18 cellular contexts compared by ENCODE assay signal in the genomic region with DNA sequence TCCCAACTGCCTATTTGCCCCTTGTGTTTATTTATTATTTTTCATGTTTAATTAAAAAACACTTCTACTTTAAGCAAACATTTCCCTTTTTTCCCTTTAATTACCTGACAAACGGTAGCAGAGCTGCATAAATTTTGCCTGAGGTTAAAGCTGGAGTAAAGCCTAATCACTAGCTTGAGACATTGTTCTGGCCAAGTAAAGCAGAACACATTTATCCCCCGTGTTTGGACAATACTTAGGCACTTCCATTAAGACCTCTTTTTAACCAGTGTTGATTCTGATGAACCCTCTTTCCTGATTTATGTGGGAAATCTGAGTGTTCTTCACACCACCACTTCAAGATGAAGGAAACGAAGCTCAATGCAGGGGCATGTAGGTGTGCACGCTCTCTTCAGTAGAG. TPM values are rescaled to one million over a fixed set of nuclear protein-coding genes. Genes with fewer than 3 reads are reported as not detected.
"Had no signal": no experiment of that assay in that cellular context is flagged by ENCODE, and none has a peak within 500 bp of the region (broad histone marks: within the 10 kb centered on the region; RNA-seq: fewer than 3 reads in every experiment).

No MANE protein-coding gene starts in this region.

- H3K27ac Mint-ChIP-seq: activated CD4-positive, alpha-beta T cell treated with anti-CD3 and anti-CD28 coated beads, Interleukin-2, amount 10 ng/mL, durations not matched to agents 24 days and 14 days; activated CD8-positive, alpha-beta T cell treated with anti-CD3 and anti-CD28 coated beads, Interleukin-2, amount 10 ng/mL, durations not matched to agents 7 days and 5 days; activated naive CD4-positive, alpha-beta T cell treated with anti-CD3 and anti-CD28 coated beads, Interleukin-2, amount 10 ng/mL, durations not matched to agents 7 days and 5 days; activated naive CD8-positive, alpha-beta T cell treated with anti-CD3 and anti-CD28 coated beads, Interleukin-2, amount 50 U/mL, for 24 hours; activated T-cell treated with anti-CD3 and anti-CD28 coated beads, Interleukin-2, amount 50 U/mL, for 24 hours; mesothelial cell of epicardium; stimulated activated naive B cell treated with anti-CD40 and anti-IgM and Interleukin-4, amounts not matched to agents 10 μg/mL and 1 μg/mL and 100 μg/mL, for 72 hours had no signal

- H3K36me3 ChIP-seq: colonic mucosa, left lung, thoracic aorta had no signal

- H3K27me3 ChIP-seq: colonic mucosa, left lung had no signal

- H3K27me3 Mint-ChIP-seq: activated CD4-positive, alpha-beta T cell treated with anti-CD3 and anti-CD28 coated beads, Interleukin-2, amount 10 ng/mL, durations not matched to agents 24 days and 14 days; activated naive CD4-positive, alpha-beta T cell treated with anti-CD3 and anti-CD28 coated beads, Interleukin-2, amount 10 ng/mL, durations not matched to agents 7 days and 5 days; activated naive CD8-positive, alpha-beta T cell treated with anti-CD3 and anti-CD28 coated beads, Interleukin-2, amount 50 U/mL, for 24 hours; activated T-cell treated with anti-CD3 and anti-CD28 coated beads, Interleukin-2, amount 50 U/mL, for 24 hours; central memory CD8-positive, alpha-beta T cell; stimulated activated naive B cell treated with anti-CD40 and anti-IgM and Interleukin-4, amounts not matched to agents 10 μg/mL and 1 μg/mL and 100 μg/mL, for 72 hours had no signal

- DNase-seq: activated CD4-positive, alpha-beta T cell treated with anti-CD3 and anti-CD28 coated beads, Interleukin-2, amount 10 ng/mL, durations not matched to agents 24 days and 14 days; activated CD8-positive, alpha-beta T cell treated with anti-CD3 and anti-CD28 coated beads, Interleukin-2, amount 10 ng/mL, durations not matched to agents 7 days and 5 days; activated naive CD4-positive, alpha-beta T cell treated with anti-CD3 and anti-CD28 coated beads, Interleukin-2, amount 10 ng/mL, durations not matched to agents 7 days and 5 days; activated naive CD8-positive, alpha-beta T cell treated with anti-CD3 and anti-CD28 coated beads, Interleukin-2, amount 50 U/mL, for 24 hours; activated T-cell treated with anti-CD3 and anti-CD28 coated beads, Interleukin-2, amount 50 U/mL, for 24 hours; anterior cingulate cortex; colonic mucosa; left lung; nucleus accumbens; posterior cingulate gyrus; retina; stimulated activated naive B cell treated with anti-CD40 and anti-IgM and Interleukin-4, amounts not matched to agents 10 μg/mL and 1 μg/mL and 100 μg/mL, for 72 hours had no signal

- H3K4me3 ChIP-seq: colonic mucosa, left lung, thoracic aorta had no signal

- H3K4me1 ChIP-seq: colonic mucosa, left lung had no signal

- H3K9me3 ChIP-seq: colonic mucosa, left lung, thoracic aorta had no signal

- H3K9me3 Mint-ChIP-seq: activated CD4-positive, alpha-beta T cell treated with anti-CD3 and anti-CD28 coated beads, Interleukin-2, amount 10 ng/mL, durations not matched to agents 24 days and 14 days; activated T-cell treated with anti-CD3 and anti-CD28 coated beads, Interleukin-2, amount 50 U/mL, for 24 hours; mesothelial cell of epicardium; nephron had no signal

- H3K4me3 Mint-ChIP-seq: activated CD4-positive, alpha-beta T cell treated with anti-CD3 and anti-CD28 coated beads, Interleukin-2, amount 10 ng/mL, durations not matched to agents 24 days and 14 days; activated CD8-positive, alpha-beta T cell treated with anti-CD3 and anti-CD28 coated beads, Interleukin-2, amount 10 ng/mL, durations not matched to agents 7 days and 5 days; activated naive CD4-positive, alpha-beta T cell treated with anti-CD3 and anti-CD28 coated beads, Interleukin-2, amount 10 ng/mL, durations not matched to agents 7 days and 5 days; activated naive CD8-positive, alpha-beta T cell treated with anti-CD3 and anti-CD28 coated beads, Interleukin-2, amount 50 U/mL, for 24 hours; activated T-cell treated with anti-CD3 and anti-CD28 coated beads, Interleukin-2, amount 50 U/mL, for 24 hours; central memory CD8-positive, alpha-beta T cell; mesothelial cell of epicardium; nephron; stimulated activated naive B cell treated with anti-CD40 and anti-IgM and Interleukin-4, amounts not matched to agents 10 μg/mL and 1 μg/mL and 100 μg/mL, for 72 hours had no signal

- H3K4me1 Mint-ChIP-seq: activated CD4-positive, alpha-beta T cell treated with anti-CD3 and anti-CD28 coated beads, Interleukin-2, amount 10 ng/mL, durations not matched to agents 24 days and 14 days; activated naive CD4-positive, alpha-beta T cell treated with anti-CD3 and anti-CD28 coated beads, Interleukin-2, amount 10 ng/mL, durations not matched to agents 7 days and 5 days; activated naive CD8-positive, alpha-beta T cell treated with anti-CD3 and anti-CD28 coated beads, Interleukin-2, amount 50 U/mL, for 24 hours; central memory CD8-positive, alpha-beta T cell; stimulated activated naive B cell treated with anti-CD40 and anti-IgM and Interleukin-4, amounts not matched to agents 10 μg/mL and 1 μg/mL and 100 μg/mL, for 72 hours had no signal

- FAIRE-seq: endometrium, frontal cortex had no signal

- H3K27ac ChIP-seq: colonic mucosa, left lung, thoracic aorta had no signal

- H3K36me3 Mint-ChIP-seq: activated naive CD4-positive, alpha-beta T cell treated with anti-CD3 and anti-CD28 coated beads, Interleukin-2, amount 10 ng/mL, durations not matched to agents 7 days and 5 days; stimulated activated naive B cell treated with anti-CD40 and anti-IgM and Interleukin-4, amounts not matched to agents 10 μg/mL and 1 μg/mL and 100 μg/mL, for 72 hours had no signal

RNA-seq across cellular contexts. Expression of a gene that starts 54.5 kb away (rescaled TPM):
- total RNA-seq: activated CD4-positive, alpha-beta T cell treated with anti-CD3 and anti-CD28 coated beads, Interleukin-2, amount 10 ng/mL, durations not matched to agents 24 days and 14 days; activated CD8-positive, alpha-beta T cell treated with anti-CD3 and anti-CD28 coated beads, Interleukin-2, amount 10 ng/mL, durations not matched to agents 7 days and 5 days had no signal
